ENCODE assay signal across 3 cellular contexts in the genomic region with DNA sequence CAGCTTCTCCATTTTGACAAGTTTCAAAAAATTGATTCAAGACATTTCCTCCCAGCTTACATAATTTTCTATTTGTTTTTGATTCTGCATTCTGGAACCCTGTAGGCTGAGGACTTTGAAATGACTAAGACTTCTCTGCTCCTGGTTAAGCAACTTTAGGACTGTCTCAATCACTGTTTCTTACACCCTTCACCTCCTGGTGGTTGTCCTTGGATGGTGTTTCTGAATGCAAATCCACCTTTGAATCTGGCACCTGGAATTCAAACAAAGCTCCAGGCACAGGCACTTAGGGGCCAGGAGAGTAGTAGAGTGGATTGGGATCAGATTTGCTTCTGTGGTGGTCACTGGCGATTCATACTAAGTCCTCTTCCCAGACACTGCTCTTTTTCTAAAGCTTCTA.
TF ChIP-seq lines count a peak whose summit lies in the region.

No MANE protein-coding gene starts in this region.

TF ChIP-seq in SK-N-SH, 30 proteins besides CTCF, POLR2A, EP300 and RAD21 (continued from another document):
- TF ChIP-seq USF2 (IDR thresholded peaks at IDR 0.05; ENCODE audit: borderline replicate concordance, low read depth, low read length) (no peak), FOXM1 (IDR thresholded peaks at IDR 0.05; ENCODE audit: low read depth) (no peak), FOSL2 (IDR thresholded peaks at IDR 0.05; ENCODE audit: borderline replicate concordance, low read depth) (no peak), TEAD4 (IDR thresholded peaks at IDR 0.05; ENCODE audit: borderline replicate concordance, insufficient read depth) (no peak), RFX5 (IDR thresholded peaks at IDR 0.05; ENCODE audit: low read length) (no peak), IRF3 (IDR thresholded peaks at IDR 0.05; ENCODE audit: low read depth, low read length) (no peak)

TF ChIP-seq in SK-N-SH treated with all-trans-retinoic acid at 6 μM for 48 hours, 23 proteins besides CTCF, POLR2A, EP300 and RAD21 (continued from another document):
- TF ChIP-seq, protein P1, sequence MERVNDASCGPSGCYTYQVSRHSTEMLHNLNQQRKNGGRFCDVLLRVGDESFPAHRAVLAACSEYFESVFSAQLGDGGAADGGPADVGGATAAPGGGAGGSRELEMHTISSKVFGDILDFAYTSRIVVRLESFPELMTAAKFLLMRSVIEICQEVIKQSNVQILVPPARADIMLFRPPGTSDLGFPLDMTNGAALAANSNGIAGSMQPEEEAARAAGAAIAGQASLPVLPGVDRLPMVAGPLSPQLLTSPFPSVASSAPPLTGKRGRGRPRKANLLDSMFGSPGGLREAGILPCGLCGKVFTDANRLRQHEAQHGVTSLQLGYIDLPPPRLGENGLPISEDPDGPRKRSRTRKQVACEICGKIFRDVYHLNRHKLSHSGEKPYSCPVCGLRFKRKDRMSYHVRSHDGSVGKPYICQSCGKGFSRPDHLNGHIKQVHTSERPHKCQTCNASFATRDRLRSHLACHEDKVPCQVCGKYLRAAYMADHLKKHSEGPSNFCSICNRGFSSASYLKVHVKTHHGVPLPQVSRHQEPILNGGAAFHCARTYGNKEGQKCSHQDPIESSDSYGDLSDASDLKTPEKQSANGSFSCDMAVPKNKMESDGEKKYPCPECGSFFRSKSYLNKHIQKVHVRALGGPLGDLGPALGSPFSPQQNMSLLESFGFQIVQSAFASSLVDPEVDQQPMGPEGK (CRISPR knock-in tag; IDR thresholded peaks at IDR 0.05; ENCODE audit: borderline replicate concordance) = no peak
- TF ChIP-seq TOX (CRISPR knock-in tag; IDR thresholded peaks at IDR 0.05; ENCODE audit: borderline replicate concordance) (no peak), ZFP30 (CRISPR knock-in tag; IDR thresholded peaks at IDR 0.05) (no peak), CSRNP3 (CRISPR knock-in tag; IDR thresholded peaks at IDR 0.05) (no peak), ISL1 (CRISPR knock-in tag; IDR thresholded peaks at IDR 0.05) (no peak), ZNF70 (CRISPR knock-in tag; IDR thresholded peaks at IDR 0.05) (no peak), ZC3H10 (CRISPR knock-in tag; IDR thresholded peaks at IDR 0.05) (no peak), PPARA (CRISPR knock-in tag; IDR thresholded peaks at IDR 0.05; ENCODE audit: borderline replicate concordance) (no peak), SNAI2 (CRISPR knock-in tag; IDR thresholded peaks at IDR 0.05) (no peak), ZNF8 (CRISPR knock-in tag; IDR thresholded peaks at IDR 0.05) (no peak), POU6F1 (CRISPR knock-in tag; IDR thresholded peaks at IDR 0.05; ENCODE audit: borderline replicate concordance, low read depth) (no peak), BACH2 (CRISPR knock-in tag; IDR thresholded peaks at IDR 0.05; ENCODE audit: borderline replicate concordance) (no peak), OSR1 (CRISPR knock-in tag; IDR thresholded peaks at IDR 0.05) (no peak), CREB5 (CRISPR knock-in tag; IDR thresholded peaks at IDR 0.05; ENCODE audit: low read depth) (no peak)
- TF ChIP-seq, protein P2, sequence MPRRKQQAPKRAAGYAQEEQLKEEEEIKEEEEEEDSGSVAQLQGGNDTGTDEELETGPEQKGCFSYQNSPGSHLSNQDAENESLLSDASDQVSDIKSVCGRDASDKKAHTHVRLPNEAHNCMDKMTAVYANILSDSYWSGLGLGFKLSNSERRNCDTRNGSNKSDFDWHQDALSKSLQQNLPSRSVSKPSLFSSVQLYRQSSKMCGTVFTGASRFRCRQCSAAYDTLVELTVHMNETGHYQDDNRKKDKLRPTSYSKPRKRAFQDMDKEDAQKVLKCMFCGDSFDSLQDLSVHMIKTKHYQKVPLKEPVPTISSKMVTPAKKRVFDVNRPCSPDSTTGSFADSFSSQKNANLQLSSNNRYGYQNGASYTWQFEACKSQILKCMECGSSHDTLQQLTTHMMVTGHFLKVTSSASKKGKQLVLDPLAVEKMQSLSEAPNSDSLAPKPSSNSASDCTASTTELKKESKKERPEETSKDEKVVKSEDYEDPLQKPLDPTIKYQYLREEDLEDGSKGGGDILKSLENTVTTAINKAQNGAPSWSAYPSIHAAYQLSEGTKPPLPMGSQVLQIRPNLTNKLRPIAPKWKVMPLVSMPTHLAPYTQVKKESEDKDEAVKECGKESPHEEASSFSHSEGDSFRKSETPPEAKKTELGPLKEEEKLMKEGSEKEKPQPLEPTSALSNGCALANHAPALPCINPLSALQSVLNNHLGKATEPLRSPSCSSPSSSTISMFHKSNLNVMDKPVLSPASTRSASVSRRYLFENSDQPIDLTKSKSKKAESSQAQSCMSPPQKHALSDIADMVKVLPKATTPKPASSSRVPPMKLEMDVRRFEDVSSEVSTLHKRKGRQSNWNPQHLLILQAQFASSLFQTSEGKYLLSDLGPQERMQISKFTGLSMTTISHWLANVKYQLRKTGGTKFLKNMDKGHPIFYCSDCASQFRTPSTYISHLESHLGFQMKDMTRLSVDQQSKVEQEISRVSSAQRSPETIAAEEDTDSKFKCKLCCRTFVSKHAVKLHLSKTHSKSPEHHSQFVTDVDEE (CRISPR knock-in tag; IDR thresholded peaks at IDR 0.05) = no peak
TF ChIP-seq in SK-N-SH treated with all-trans-retinoic acid at 6 μM for 48 hours: peak in this region for 0.

TF ChIP-seq in HepG2, 621 proteins besides CTCF, POLR2A, EP300 and RAD21 (continued from another document and continues in another):
- TF ChIP-seq ZNF598 (CRISPR knock-in tag; IDR thresholded peaks at IDR 0.05; ENCODE audit: borderline replicate concordance) (no peak), TBX2 (CRISPR knock-in tag; IDR thresholded peaks at IDR 0.05; ENCODE audit: borderline replicate concordance) (0 out of 2 replicates have a peak, but pooled peaks have one; percentile 9), RARA (CRISPR knock-in tag; IDR thresholded peaks at IDR 0.05) (peak; percentile 5; the same call in 1 of the 2 replicates), STAT6 (CRISPR knock-in tag; IDR thresholded peaks at IDR 0.05; ENCODE audit: borderline replicate concordance) (no peak), JUND (CRISPR knock-in tag; IDR thresholded peaks at IDR 0.05) (no peak), ZFP36L1 (CRISPR knock-in tag; IDR thresholded peaks at IDR 0.05) (no peak), NFATC3 (CRISPR knock-in tag; IDR thresholded peaks at IDR 0.05) (no peak), KDM5B (CRISPR knock-in tag; IDR thresholded peaks at IDR 0.05; ENCODE audit: borderline replicate concordance) (no peak), CHCHD3 (CRISPR knock-in tag; IDR thresholded peaks at IDR 0.05) (no peak), ZNF441 (CRISPR knock-in tag; IDR thresholded peaks at IDR 0.05; ENCODE audit: borderline replicate concordance) (peak; percentile 57; the same call in 1 of the 2 replicates), SOX6 (IDR thresholded peaks at IDR 0.05) (no peak), SOX6 (CRISPR knock-in tag; IDR thresholded peaks at IDR 0.05) (peak; percentile 33; the same call in 1 of the 2 replicates), HNF4A (CRISPR knock-in tag; IDR thresholded peaks at IDR 0.05) (0 out of 2 replicates have a peak, but pooled peaks have one; percentile 10), NAIF1 (CRISPR knock-in tag; IDR thresholded peaks at IDR 0.05; ENCODE audit: borderline replicate concordance) (0 out of 2 replicates have a peak, but pooled peaks have one; percentile 50), ZNF776 (CRISPR knock-in tag; IDR thresholded peaks at IDR 0.05) (no peak), HIVEP1 (CRISPR knock-in tag; IDR thresholded peaks at IDR 0.05) (no peak), ZNF678 (CRISPR knock-in tag; IDR thresholded peaks at IDR 0.05) (no peak), GFI1 (CRISPR knock-in tag; IDR thresholded peaks at IDR 0.05; ENCODE audit: borderline replicate concordance) (peak; percentile 67), POLR2AphosphoS5 (IDR thresholded peaks at IDR 0.05; ENCODE audit: low read depth, low read length) (peak; percentile 45; the same call in 1 of the 2 replicates), GZF1 (CRISPR knock-in tag; IDR thresholded peaks at IDR 0.05) (no peak), ZNF841 (CRISPR knock-in tag; IDR thresholded peaks at IDR 0.05; ENCODE audit: borderline replicate concordance) (no peak), SOX5 (CRISPR knock-in tag; IDR thresholded peaks at IDR 0.05; ENCODE audit: borderline replicate concordance) (peak; percentile 8; the same call in 1 of the 2 replicates), ETV5 (CRISPR knock-in tag; IDR thresholded peaks at IDR 0.05; ENCODE audit: borderline replicate concordance) (no peak), TP53 (CRISPR knock-in tag; conservative IDR thresholded peaks at IDR 0.05) (no peak), SMC3 (IDR thresholded peaks at IDR 0.05; ENCODE audit: low read length) (peak; percentile 40), POLR2G (IDR thresholded peaks at IDR 0.05; ENCODE audit: low read depth, low read length) (peak; percentile 58; the same call in 1 of the 2 replicates), ZNF136 (CRISPR knock-in tag; IDR thresholded peaks at IDR 0.05; ENCODE audit: low read depth) (no peak), ELK4 (CRISPR knock-in tag; IDR thresholded peaks at IDR 0.05; ENCODE audit: borderline replicate concordance) (no peak), CEBPG (CRISPR knock-in tag; IDR thresholded peaks at IDR 0.05) (peak; percentile 66), GATAD2A (CRISPR knock-in tag; IDR thresholded peaks at IDR 0.05) (peak; percentile 30; the same call in 1 of the 2 replicates)
- TF ChIP-seq, protein P3, sequence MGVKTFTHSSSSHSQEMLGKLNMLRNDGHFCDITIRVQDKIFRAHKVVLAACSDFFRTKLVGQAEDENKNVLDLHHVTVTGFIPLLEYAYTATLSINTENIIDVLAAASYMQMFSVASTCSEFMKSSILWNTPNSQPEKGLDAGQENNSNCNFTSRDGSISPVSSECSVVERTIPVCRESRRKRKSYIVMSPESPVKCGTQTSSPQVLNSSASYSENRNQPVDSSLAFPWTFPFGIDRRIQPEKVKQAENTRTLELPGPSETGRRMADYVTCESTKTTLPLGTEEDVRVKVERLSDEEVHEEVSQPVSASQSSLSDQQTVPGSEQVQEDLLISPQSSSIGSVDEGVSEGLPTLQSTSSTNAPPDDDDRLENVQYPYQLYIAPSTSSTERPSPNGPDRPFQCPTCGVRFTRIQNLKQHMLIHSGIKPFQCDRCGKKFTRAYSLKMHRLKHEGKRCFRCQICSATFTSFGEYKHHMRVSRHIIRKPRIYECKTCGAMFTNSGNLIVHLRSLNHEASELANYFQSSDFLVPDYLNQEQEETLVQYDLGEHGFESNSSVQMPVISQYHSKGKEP (CRISPR knock-in tag; IDR thresholded peaks at IDR 0.05) = no peak
- TF ChIP-seq, protein P4, sequence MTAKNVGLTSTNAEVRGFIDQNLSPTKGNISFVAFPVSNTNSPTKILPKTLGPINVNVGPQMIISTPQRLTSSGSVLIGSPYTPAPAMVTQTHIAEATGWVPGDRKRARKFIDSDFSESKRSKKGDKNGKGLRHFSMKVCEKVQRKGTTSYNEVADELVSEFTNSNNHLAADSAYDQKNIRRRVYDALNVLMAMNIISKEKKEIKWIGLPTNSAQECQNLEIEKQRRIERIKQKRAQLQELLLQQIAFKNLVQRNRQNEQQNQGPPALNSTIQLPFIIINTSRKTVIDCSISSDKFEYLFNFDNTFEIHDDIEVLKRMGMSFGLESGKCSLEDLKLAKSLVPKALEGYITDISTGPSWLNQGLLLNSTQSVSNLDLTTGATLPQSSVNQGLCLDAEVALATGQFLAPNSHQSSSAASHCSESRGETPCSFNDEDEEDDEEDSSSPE (CRISPR knock-in tag; IDR thresholded peaks at IDR 0.05) = peak; percentile 26; the same call in 1 of the 2 replicates
- TF ChIP-seq, protein P5, sequence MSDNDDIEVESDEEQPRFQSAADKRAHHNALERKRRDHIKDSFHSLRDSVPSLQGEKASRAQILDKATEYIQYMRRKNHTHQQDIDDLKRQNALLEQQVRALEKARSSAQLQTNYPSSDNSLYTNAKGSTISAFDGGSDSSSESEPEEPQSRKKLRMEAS (IDR thresholded peaks at IDR 0.05) = no peak
- TF ChIP-seq, protein P6, sequence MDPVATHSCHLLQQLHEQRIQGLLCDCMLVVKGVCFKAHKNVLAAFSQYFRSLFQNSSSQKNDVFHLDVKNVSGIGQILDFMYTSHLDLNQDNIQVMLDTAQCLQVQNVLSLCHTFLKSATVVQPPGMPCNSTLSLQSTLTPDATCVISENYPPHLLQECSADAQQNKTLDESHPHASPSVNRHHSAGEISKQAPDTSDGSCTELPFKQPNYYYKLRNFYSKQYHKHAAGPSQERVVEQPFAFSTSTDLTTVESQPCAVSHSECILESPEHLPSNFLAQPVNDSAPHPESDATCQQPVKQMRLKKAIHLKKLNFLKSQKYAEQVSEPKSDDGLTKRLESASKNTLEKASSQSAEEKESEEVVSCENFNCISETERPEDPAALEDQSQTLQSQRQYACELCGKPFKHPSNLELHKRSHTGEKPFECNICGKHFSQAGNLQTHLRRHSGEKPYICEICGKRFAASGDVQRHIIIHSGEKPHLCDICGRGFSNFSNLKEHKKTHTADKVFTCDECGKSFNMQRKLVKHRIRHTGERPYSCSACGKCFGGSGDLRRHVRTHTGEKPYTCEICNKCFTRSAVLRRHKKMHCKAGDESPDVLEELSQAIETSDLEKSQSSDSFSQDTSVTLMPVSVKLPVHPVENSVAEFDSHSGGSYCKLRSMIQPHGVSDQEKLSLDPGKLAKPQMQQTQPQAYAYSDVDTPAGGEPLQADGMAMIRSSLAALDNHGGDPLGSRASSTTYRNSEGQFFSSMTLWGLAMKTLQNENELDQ (CRISPR knock-in tag; IDR thresholded peaks at IDR 0.05; ENCODE audit: borderline replicate concordance) = no peak
- TF ChIP-seq, protein P7, sequence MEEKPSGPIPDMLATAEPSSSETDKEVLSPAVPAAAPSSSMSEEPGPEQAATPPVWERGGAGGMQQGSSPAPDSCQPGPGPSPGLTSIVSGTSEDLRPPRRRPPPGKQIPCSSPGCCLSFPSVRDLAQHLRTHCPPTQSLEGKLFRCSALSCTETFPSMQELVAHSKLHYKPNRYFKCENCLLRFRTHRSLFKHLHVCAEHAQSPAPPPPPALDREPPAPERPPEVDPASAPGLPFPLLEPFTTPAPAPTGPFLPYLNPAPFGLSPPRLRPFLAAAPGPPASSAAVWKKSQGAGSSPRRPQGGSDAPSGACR (CRISPR knock-in tag; IDR thresholded peaks at IDR 0.05) = no peak
